15 cellular contexts compared by ENCODE assay signal in the genomic region with DNA sequence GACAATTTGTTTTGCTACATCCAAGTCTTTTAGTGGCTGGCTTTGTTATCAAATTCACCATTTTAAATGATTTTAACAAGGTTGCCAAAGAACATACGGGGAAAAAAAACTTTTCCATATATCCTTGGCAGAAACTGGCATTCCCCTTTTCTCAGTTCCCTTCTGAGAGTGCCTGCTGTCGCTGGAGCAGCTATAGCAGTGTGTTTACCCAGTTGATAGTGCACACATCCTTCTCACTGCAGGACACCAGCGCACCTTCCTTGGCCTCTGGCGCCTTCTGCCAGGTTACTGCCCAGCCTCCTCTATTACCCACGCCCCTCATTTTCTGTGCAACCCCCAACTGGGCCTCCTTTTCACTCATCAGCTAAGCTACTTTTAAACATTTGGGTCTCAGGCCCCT.
"Had no signal": no experiment of that assay in that cellular context is flagged by ENCODE, and none has a peak within 500 bp of the region (broad histone marks: within the 10 kb centered on the region; RNA-seq: fewer than 3 reads in every experiment).

No MANE protein-coding gene starts in this region.

- DNase-seq: activated CD4-positive, alpha-beta T cell treated with anti-CD3 and anti-CD28 coated beads, Interleukin-2, amount 50 U/mL, for 1 hour; activated CD8-positive, alpha-beta memory T cell treated with anti-CD3 and anti-CD28 coated beads for 24 hours; activated naive CD4-positive, alpha-beta T cell treated with Interleukin-2 at 50 U/mL for 16 hours; aorta; dorsolateral prefrontal cortex; erythroblast; left colon; midbrain; ovary; T-helper 2 cell; thyroid gland had no signal

- H3K9me3 ChIP-seq: gastroesophageal sphincter, ovary, thyroid gland had no signal

- H3K4me3 Mint-ChIP-seq: neural crest cell had no signal

- H3K36me3 ChIP-seq: ovary had no signal

- H3K27ac ChIP-seq: gastroesophageal sphincter, ovary, thyroid gland had no signal

- H3K4me3 ChIP-seq: dorsolateral prefrontal cortex, gastroesophageal sphincter, lung, ovary, thyroid gland had no signal

- H3K9me3 Mint-ChIP-seq: neural crest cell had no signal

- H3K27me3 ChIP-seq: dorsolateral prefrontal cortex, gastroesophageal sphincter, ovary, thyroid gland had no signal

- ATAC-seq: gastroesophageal sphincter, left colon, sciatic nerve had no signal
